Comparison of ENCODE assay signal across 4 cellular contexts in genomic region chr5:149846021-149846420, GRCh38.
"Had no signal": no experiment of that assay in that cellular context is flagged by ENCODE, and none has a peak within 500 bp of the region (broad histone marks: within the 10 kb centered on the region; RNA-seq: fewer than 3 reads in every experiment).

No MANE protein-coding gene starts in this region.

- H3K9me3 Mint-ChIP-seq: GM23338, H9 had no signal

- H3K27ac Mint-ChIP-seq: GM23338, H9 had no signal

- H3K4me3 ChIP-seq: GM23338 had no signal

- H3K4me3 Mint-ChIP-seq: GM23338, H9 had no signal

- DNase-seq: H9, HCEC 1CT, IMR-90 had no signal

- ATAC-seq: GM23338 had no signal
